ENCODE assay signal across 17 cellular contexts in the genomic region with DNA sequence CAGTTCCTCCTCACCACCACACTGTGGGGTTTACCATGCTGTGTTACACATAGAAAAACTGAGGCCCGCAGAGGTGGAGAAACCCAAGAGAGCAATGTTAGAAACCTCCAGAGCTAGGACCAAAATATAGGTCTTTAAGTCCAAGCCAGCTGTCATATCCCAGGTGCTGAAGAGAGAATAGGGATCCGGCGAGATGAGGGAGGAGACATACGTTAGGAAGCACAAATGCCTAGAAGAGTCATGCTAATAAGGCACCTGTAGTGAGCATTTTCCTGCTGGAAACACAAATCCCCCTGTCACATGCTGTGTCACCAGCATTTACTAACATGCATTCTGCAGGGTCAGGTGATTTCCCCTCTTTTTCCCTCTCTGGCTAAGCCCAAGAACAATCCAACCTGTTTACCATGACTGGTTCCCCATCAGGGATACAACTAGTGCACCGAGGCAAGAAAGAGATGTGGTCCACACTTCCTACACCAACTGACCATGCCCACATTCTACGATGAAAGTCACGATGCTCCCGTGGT.
"Had no signal": no experiment of that assay in that cellular context is flagged by ENCODE, and none has a peak within 500 bp of the region (broad histone marks: within the 10 kb centered on the region; RNA-seq: fewer than 3 reads in every experiment).

No MANE protein-coding gene starts in this region.

- H3K4me3 ChIP-seq: dorsolateral prefrontal cortex, pancreas, psoas muscle, right atrium auricular region, tibial artery had no signal

- H3K4me3 Mint-ChIP-seq: activated T-helper 17 cell treated with anti-CD3 and anti-CD28 coated beads, Interleukin-2, amount 50 U/mL, for 72 hours; central memory CD8-positive, alpha-beta T cell; memory B cell; nephron; stimulated activated naive CD8-positive, alpha-beta T cell treated with anti-CD3 and anti-CD28 coated beads, Interleukin-15, Interleukin-2, amounts not matched to agents 100 ng/mL and 50 ng/mL, for 24 hours; T-cell had no signal

- ATAC-seq: activated naive CD4-positive, alpha-beta T cell treated with anti-CD3 and anti-CD28 coated beads, Interleukin-2, amount 50 U/mL, for 72 hours; activated T-helper 17 cell treated with anti-CD3 and anti-CD28 coated beads, Interleukin-2, amount 50 U/mL, for 72 hours; left cardiac atrium; pancreas; psoas muscle; T-cell had no signal

- H3K36me3 ChIP-seq: neutrophil, pancreas, right atrium auricular region, tibial artery had no signal

- H3K4me1 ChIP-seq: psoas muscle, right atrium auricular region, tibial artery had no signal

- H3K27ac ChIP-seq: dorsolateral prefrontal cortex, neutrophil, pancreas, psoas muscle, right atrium auricular region, tibial artery had no signal

- H3K27me3 ChIP-seq: neutrophil, pancreas, right atrium auricular region had no signal

- H3K9me3 Mint-ChIP-seq: activated T-helper 17 cell treated with anti-CD3 and anti-CD28 coated beads, Interleukin-2, amount 50 U/mL, for 72 hours; central memory CD8-positive, alpha-beta T cell; nephron; stimulated activated naive CD8-positive, alpha-beta T cell treated with anti-CD3 and anti-CD28 coated beads, Interleukin-15, Interleukin-2, amounts not matched to agents 100 ng/mL and 50 ng/mL, for 24 hours; T-cell had no signal

- H3K27ac Mint-ChIP-seq: activated naive CD4-positive, alpha-beta T cell treated with anti-CD3 and anti-CD28 coated beads, Interleukin-2, amount 50 U/mL, for 72 hours; activated T-helper 17 cell treated with anti-CD3 and anti-CD28 coated beads, Interleukin-2, amount 50 U/mL, for 72 hours; memory B cell; stimulated activated naive CD8-positive, alpha-beta T cell treated with anti-CD3 and anti-CD28 coated beads, Interleukin-15, Interleukin-2, amounts not matched to agents 100 ng/mL and 50 ng/mL, for 24 hours; T-cell had no signal

- H3K36me3 Mint-ChIP-seq: activated naive CD4-positive, alpha-beta T cell treated with anti-CD3 and anti-CD28 coated beads, Interleukin-2, amount 50 U/mL, for 72 hours; memory B cell; T-cell had no signal

- DNase-seq: activated T-cell treated with anti-CD3 and anti-CD28 coated beads, Interleukin-2, amount 50 U/mL, for 1 hour; dorsolateral prefrontal cortex; left cardiac atrium; pancreas; psoas muscle; stimulated activated CD4-positive, alpha-beta T cell treated with anti-CD3 and anti-CD28 coated beads, Interleukin-1b, Interleukin-23, amount 100 ng/mL, for 48 hours; substantia nigra; T-cell; tibial artery had no signal

- H3K4me1 Mint-ChIP-seq: activated T-helper 17 cell treated with anti-CD3 and anti-CD28 coated beads, Interleukin-2, amount 50 U/mL, for 72 hours; central memory CD8-positive, alpha-beta T cell; memory B cell; T-cell had no signal

- H3K9me3 ChIP-seq: neutrophil, pancreas, psoas muscle, right atrium auricular region, tibial artery had no signal
